ENCODE assay signal across 22 cellular contexts in the genomic region with DNA sequence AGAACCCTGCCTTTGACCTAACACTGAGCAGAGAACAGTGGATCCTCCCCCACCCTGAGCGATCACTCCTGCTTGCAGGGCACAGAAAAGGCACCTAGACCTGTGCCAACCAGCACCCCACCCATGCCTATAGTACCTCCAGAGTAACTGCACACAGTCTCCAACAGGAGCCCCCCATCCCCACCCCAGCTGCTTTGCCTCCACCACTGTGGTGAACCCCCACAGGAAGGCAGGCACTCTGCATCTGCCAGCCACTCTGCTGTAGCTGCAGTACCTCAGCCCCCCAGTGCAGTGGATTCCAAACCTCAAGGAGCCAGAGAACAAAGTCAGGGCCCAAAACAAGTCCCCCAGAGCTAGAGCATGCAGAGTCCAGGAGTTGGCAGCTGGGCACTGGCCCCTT. TPM values are rescaled to one million over a fixed set of nuclear protein-coding genes. Genes with fewer than 3 reads are reported as not detected.
"Had no signal": no experiment of that assay in that cellular context is flagged by ENCODE, and none has a peak within 500 bp of the region (broad histone marks: within the 10 kb centered on the region; RNA-seq: fewer than 3 reads in every experiment).

No MANE protein-coding gene starts in this region.

- H3K27ac ChIP-seq: gastroesophageal sphincter, heart right ventricle, neutrophil, skin epidermis, transverse colon had no signal

- H3K27me3 ChIP-seq: heart right ventricle, neutrophil, transverse colon had no signal

- H3K9me3 ChIP-seq: neutrophil, transverse colon had no signal

- H3K4me1 ChIP-seq: gastroesophageal sphincter, heart right ventricle, transverse colon had no signal

- DNase-seq: activated CD4-positive, CD25-positive, alpha-beta regulatory T cell; activated gamma-delta T cell treated with Interleukin-2 at 50 U/mL for 16 hours; activated naive CD8-positive, alpha-beta T cell treated with anti-CD3 and anti-CD28 coated beads, Interleukin-2, amount 10 ng/mL, durations not matched to agents 7 days and 5 days; activated T-cell treated with anti-CD3 and anti-CD28 coated beads, Interleukin-2, amount 50 U/mL, for 48 hours; anterior cingulate cortex; cerebellar nuclear complex; dermis blood vessel endothelial cell; erythroblast; heart right ventricle; mammary epithelial cell; naive B cell; retina; stimulated activated CD4-positive, alpha-beta T cell treated with anti-CD3 and anti-CD28 coated beads, Interleukin-15, amount 100 ng/mL, for 24 hours; stimulated activated CD4-positive, alpha-beta T cell treated with anti-CD3 and anti-CD28 coated beads, Interleukin-4, amount 100 ng/mL, for 24 hours; stimulated activated naive CD4-positive, alpha-beta T cell; SW 1271; transverse colon had no signal

- H3K27ac Mint-ChIP-seq: activated naive CD8-positive, alpha-beta T cell treated with anti-CD3 and anti-CD28 coated beads, Interleukin-2, amount 10 ng/mL, durations not matched to agents 7 days and 5 days; naive B cell had no signal

- H3K4me3 ChIP-seq: gastroesophageal sphincter, heart right ventricle, skin epidermis, transverse colon had no signal

- H3K4me3 Mint-ChIP-seq: activated naive CD8-positive, alpha-beta T cell treated with anti-CD3 and anti-CD28 coated beads, Interleukin-2, amount 10 ng/mL, durations not matched to agents 7 days and 5 days; naive B cell had no signal

- H3K36me3 ChIP-seq: gastroesophageal sphincter, heart right ventricle, neutrophil, transverse colon had no signal

- H3K36me3 Mint-ChIP-seq: activated naive CD8-positive, alpha-beta T cell treated with anti-CD3 and anti-CD28 coated beads, Interleukin-2, amount 10 ng/mL, durations not matched to agents 7 days and 5 days had no signal

- ATAC-seq: gastroesophageal sphincter had no signal

RNA-seq across cellular contexts. Expression of a gene that starts 18.2 kb away (rescaled TPM):
- total RNA-seq: SK-MEL-5, subcutaneous adipose tissue, transverse colon had no signal
- polyA plus RNA-seq: mammary epithelial cell had no signal
